1 cellular context compared by ENCODE assay signal in genomic region chr2:178066890-178067669, GRCh38.
TF ChIP-seq lines count a peak whose summit lies in the region.

No MANE protein-coding gene starts in this region.

TF ChIP-seq in HepG2, 621 proteins besides CTCF, POLR2A, EP300 and RAD21:
- 0 out of 2 replicates have a peak, but pooled peaks have one; percentile 20 for TF ChIP-seq MAFF (IDR thresholded peaks at IDR 0.05; ENCODE audit: low read depth, low read length)
- peak; percentile 28 to 38; a peak in 3 of 4 replicates for TF ChIP-seq MAFK (conservative IDR thresholded peaks at IDR 0.05 in 1 of 2, IDR thresholded peaks at IDR 0.05 in 1 of 2; ENCODE audit: low read length in 2 of 2)
- TF ChIP-seq CHD2 (IDR thresholded peaks at IDR 0.05; ENCODE audit: low read depth, low read length) = no peak
- no peak for TF ChIP-seq FOXA1 (IDR thresholded peaks at IDR 0.05)
- TF ChIP-seq FOXA1 (CRISPR knock-in tag; IDR thresholded peaks at IDR 0.05) = no peak
- TF ChIP-seq U2AF1 (optimal IDR thresholded peaks at IDR 0.05; ENCODE audit: low read depth, low read length) = no peak
